8 cellular contexts compared by ENCODE assay signal in genomic region chr19:51094696-51095279, GRCh38. TPM values are rescaled to one million over a fixed set of nuclear protein-coding genes. Genes with fewer than 3 reads are reported as not detected.
A peak's percentile ranks its signal among the peaks of the same experiment; 100 is the strongest.
DNase-seq lines count a peak whose midpoint lies in the region; ATAC-seq and TF ChIP-seq lines count a peak whose summit lies in the region.

No MANE protein-coding gene starts in this region.

- H3K4me2 ChIP-seq in PC-3 (ENCODE audit: low read length) (no peak overlapping the region), neural progenitor cell (no peak overlapping the region)

- peaks cover 4% of the 10 kb centered on the region; the same call in 1 of the 2 replicates for H3K79me2 ChIP-seq in PC-3 (ENCODE audit: low read length)
- no peaks in the 10 kb centered on the region for H3K79me2 ChIP-seq in neural progenitor cell (ENCODE audit: low read depth)

- no peak overlapping the region for H3K27ac Mint-ChIP-seq in neural progenitor cell

- DNase-seq in AG09309 (ENCODE audit: low read depth): no peak
- DNase-seq in GM10266 (ENCODE audit: extremely low spot score): peak; percentile 74
- peak; percentile 37 for DNase-seq in PC-3
- DNase-seq in dermis blood vessel endothelial cell: peak; percentile 44
- DNase-seq in neural progenitor cell (ENCODE audit: low spot score): peak; percentile 84
- no peak for DNase-seq in RKO (ENCODE audit: low spot score)

- POLR2A ChIA-PET in PC-3 (lab: Charles Lee; ENCODE audit: unreplicated experiment): no interaction called here

- peak; percentile 64 for TF ChIP-seq CTCF in AG09309 (IDR thresholded peaks at IDR 0.05; ENCODE audit: control insufficient read depth, insufficient read depth, low read depth, low read length, missing control alignments)
- peak; percentile 60 for TF ChIP-seq CTCF in GM10266 (IDR thresholded peaks at IDR 0.05; ENCODE audit: control insufficient read depth, insufficient read depth, low read depth, missing control alignments)
- TF ChIP-seq CTCF in PC-3 (conservative IDR thresholded peaks at IDR 0.05; ENCODE audit: low read depth, low read length): peak; percentile 85
- TF ChIP-seq CTCF in neural progenitor cell (IDR thresholded peaks at IDR 0.05): peak; percentile 80

- H3K4me3 Mint-ChIP-seq in neural progenitor cell: no peak overlapping the region

- intact Hi-C loops in PC-3 (cut with micrococcal nuclease): loop anchor here (1.0 kb wide), 1 partner anchor 73 kb away; no protein-coding TSS in a partner anchor

- ATAC-seq in PC-3 (no peak), GM19452 (IDR thresholded peaks at IDR 0.05; ENCODE audit: unreplicated experiment) (no peak), GM19395 (IDR thresholded peaks at IDR 0.05; ENCODE audit: unreplicated experiment) (no peak)

- H3K4me3 ChIP-seq in AG09309 (ENCODE audit: control insufficient read depth, low read depth, low read length) (no peak overlapping the region), PC-3 (ENCODE audit: low read length) (no peak overlapping the region), neural progenitor cell (no peak overlapping the region)

- H3K27ac ChIP-seq in PC-3 (ENCODE audit: low read length): peak overlapping the region; percentile 87
- no peak overlapping the region for H3K27ac ChIP-seq in neural progenitor cell

- no peaks in the 10 kb centered on the region for H4K20me1 ChIP-seq in PC-3 (ENCODE audit: low read length)
- peaks cover 6% of the 10 kb centered on the region for H4K20me1 ChIP-seq in neural progenitor cell (ENCODE audit: low read depth)

- peaks cover 3% of the 10 kb centered on the region; the same call in 1 of the 2 replicates for H3K36me3 ChIP-seq in PC-3 (ENCODE audit: low read depth, low read length)
- no peaks in the 10 kb centered on the region for H3K36me3 ChIP-seq in neural progenitor cell

- H3K27me3 ChIP-seq in PC-3 (ENCODE audit: low read length) (no peaks in the 10 kb centered on the region), neural progenitor cell (no peaks in the 10 kb centered on the region)

- peaks cover 40% of the 10 kb centered on the region for H3K4me1 ChIP-seq in PC-3 (ENCODE audit: insufficient read depth, low read length)
- no peaks in the 10 kb centered on the region for H3K4me1 ChIP-seq in neural progenitor cell

- H3K9ac ChIP-seq in PC-3 (ENCODE audit: low read length): peak overlapping the region; percentile 48
- H3K9ac ChIP-seq in neural progenitor cell: no peak overlapping the region

- H3F3A ChIP-seq in PC-3 (ENCODE audit: low read length, unreplicated experiment) (peaks cover 4% of the 10 kb centered on the region), neural progenitor cell (ENCODE audit: low read depth) (no peaks in the 10 kb centered on the region)

- peaks cover 3% of the 10 kb centered on the region for H3K27me3 Mint-ChIP-seq in neural progenitor cell (ENCODE audit: insufficient read depth, low read depth)

- CTCF ChIA-PET in PC-3 (lab: Charles Lee): interaction anchor here (0.7 to 6.0 kb wide), 3 partner anchors 74 to 344 kb away, joined by 4 to 79 read pairs (median 22); partner anchors contain the start of gene KLK10

- H3K9me3 ChIP-seq in PC-3 (ENCODE audit: low read length) (no peaks in the 10 kb centered on the region), neural progenitor cell (ENCODE audit: low read depth) (no peaks in the 10 kb centered on the region)

- H3K9me3 Mint-ChIP-seq in neural progenitor cell: no peaks in the 10 kb centered on the region

- H3K36me3 Mint-ChIP-seq in neural progenitor cell: no peaks in the 10 kb centered on the region

- H2AFZ ChIP-seq in PC-3 (ENCODE audit: low read length): no peak overlapping the region
- no peak overlapping the region for H2AFZ ChIP-seq in neural progenitor cell (replicated peaks)

- no TSS peak for BruUV-seq in PC-3 (replicated peaks; lab: Mats Ljungman, UMichigan)

- no peaks in the 10 kb centered on the region for H3K9me2 ChIP-seq in PC-3 (replicated peaks; ENCODE audit: low read length)

- H3K4me1 Mint-ChIP-seq in neural progenitor cell: peaks cover 2% of the 10 kb centered on the region

RNA-seq across cellular contexts. Expression of gene KLK14, which starts 12.1 kb away (rescaled TPM):
- not detected in 2 replicates for total RNA-seq in PC-3 (2014; rRNA removed)
- total RNA-seq in dermis blood vessel endothelial cell: not detected in 2 replicates
- total RNA-seq in neural progenitor cell (ENCODE audit: low replicate concordance): not detected in 2 replicates

RNA-seq across cellular contexts. Expression of gene CTU1, which starts 13.4 kb away (rescaled TPM):
- total RNA-seq in PC-3 (2014; rRNA removed): 29.0 and 40.8 TPM in 2 replicates
- total RNA-seq in dermis blood vessel endothelial cell: 10.0 and 15.8 TPM in 2 replicates
- 0.24 and 5.6 TPM in 2 replicates for total RNA-seq in neural progenitor cell (ENCODE audit: low replicate concordance)

RNA-seq across cellular contexts. Expression of gene KLK13, which starts 29.9 kb away (rescaled TPM):
- total RNA-seq in PC-3 (2014; rRNA removed): not detected in 2 replicates
- not detected in 2 replicates for total RNA-seq in dermis blood vessel endothelial cell
- total RNA-seq in neural progenitor cell (ENCODE audit: low replicate concordance): not detected in 2 replicates

RNA-seq across cellular contexts. Expression of gene SIGLEC9, which starts 29.9 kb away (rescaled TPM):
- total RNA-seq in PC-3 (2014; rRNA removed) (not detected in 2 replicates), dermis blood vessel endothelial cell (0.19 TPM in 1 of 2 replicates, not detected in the other), neural progenitor cell (ENCODE audit: low replicate concordance) (not detected in 2 replicates)

RNA-seq across cellular contexts. Expression of gene SIGLEC7, which starts 47.3 kb away (rescaled TPM):
- total RNA-seq in PC-3 (2014; rRNA removed) (not detected in 2 replicates), dermis blood vessel endothelial cell (not detected in 2 replicates), neural progenitor cell (ENCODE audit: low replicate concordance) (not detected in 2 replicates)

Comparison
In these comparisons a context has a peak if more than half of its experiments do, and no peak if none do; other contexts are left out.
1. DNase-seq: peak in GM10266 (single experiment), PC-3 (single experiment), dermis blood vessel endothelial cell (single experiment) and neural progenitor cell (single experiment); none in AG09309 (single experiment) and RKO (single experiment).
2. Peak in every context shown above with its lines, with median percentiles within 50 percentile points of each other: CTCF ChIP-seq.